In genomic region chr11:66274219-66274618, GRCh38 we compare ENCODE assay signal across 14 cellular contexts. TPM values are rescaled to one million over a fixed set of nuclear protein-coding genes. Genes with fewer than 3 reads are reported as not detected.
A peak's percentile ranks its signal among the peaks of the same experiment; 100 is the strongest.
DNase-seq lines count a peak whose midpoint lies in the region; ATAC-seq, FAIRE-seq and TF ChIP-seq lines count a peak whose summit lies in the region.
"Had no signal": no experiment of that assay in that cellular context is flagged by ENCODE, and none has a peak within 500 bp of the region (broad histone marks: within the 10 kb centered on the region; RNA-seq: fewer than 3 reads in every experiment).

No MANE protein-coding gene starts in this region.

- CTCF ChIA-PET in A549 (lab: Yijun Ruan, JAX) = no interaction called here

- H3K27me3 Mint-ChIP-seq in IgD-negative memory B cell (peaks cover 1% of the 10 kb centered on the region), neural crest cell (ENCODE audit: low read depth) (peaks cover 11% of the 10 kb centered on the region)
- no peaks in the 10 kb centered on the region for H3K27me3 Mint-ChIP-seq in central memory CD8-positive, alpha-beta T cell

- H3K9me3 ChIP-seq in A549 = no peaks in the 10 kb centered on the region
- H3K9me3 ChIP-seq: BLaER1 had no signal

- peaks cover 6% of the 10 kb centered on the region for H3K79me1 ChIP-seq in mesendoderm (ENCODE audit: low read length)

- H3K27ac Mint-ChIP-seq in IgD-negative memory B cell = peak overlapping the region in 2 of 3 donors; percentile 3 to 30
- H3K27ac Mint-ChIP-seq in central memory CD8-positive, alpha-beta T cell (ENCODE audit: low read depth) = peak overlapping the region; percentile 83
- H3K27ac Mint-ChIP-seq in neural crest cell (ENCODE audit: unreplicated experiment) = no peak overlapping the region
- H3K27ac Mint-ChIP-seq: GM23338 had no signal

- no peak overlapping the region for H3K9ac ChIP-seq in mesendoderm (ENCODE audit: low read length)
- H3K9ac ChIP-seq: BLaER1 had no signal

- no peak overlapping the region for H3K4me2 ChIP-seq in A549
- H3K4me2 ChIP-seq in mesendoderm (ENCODE audit: low read length) = no peak overlapping the region
- H3K4me2 ChIP-seq: BLaER1, GM23338 had no signal

- no peak overlapping the region for H3K27ac ChIP-seq in A549
- H3K27ac ChIP-seq in mesendoderm (ENCODE audit: low read depth, low read length) = no peak overlapping the region
- H3K27ac ChIP-seq: BLaER1, HL-60 had no signal

- H2BK5ac ChIP-seq in mesendoderm (ENCODE audit: low read length) = no peak overlapping the region

- no peak overlapping the region for H2BK120ac ChIP-seq in mesendoderm (ENCODE audit: low read depth, low read length)

- no peak for FAIRE-seq in A549 (lab: Jason Lieb, UNC)

- H3K4me3 ChIP-seq in A549 = no peak overlapping the region
- no peak overlapping the region for H3K4me3 ChIP-seq in mesendoderm (ENCODE audit: low read length)
- H3K4me3 ChIP-seq: BLaER1, GM23338 had no signal

- H3K4me1 Mint-ChIP-seq in IgD-negative memory B cell (peaks cover 0 to 14% (median 11%) of the 10 kb centered on the region in 3 donors), neural crest cell (peaks cover 16% of the 10 kb centered on the region)
- peaks cover 69% of the 10 kb centered on the region for H3K4me1 Mint-ChIP-seq in central memory CD8-positive, alpha-beta T cell

- no peak for TF ChIP-seq RAD21 in A549 (conservative IDR thresholded peaks at IDR 0.05 in 1 of 2, IDR thresholded peaks at IDR 0.05 in 1 of 2)

- intact Hi-C loops in sciatic nerve (cut with DNase I) = no loop called here

- POLR2A ChIA-PET in A549 (lab: Yijun Ruan, JAX) = no interaction called here

- H3K4ac ChIP-seq in mesendoderm (ENCODE audit: low read depth, low read length) = no peak overlapping the region

- H2BK15ac ChIP-seq in mesendoderm (replicated peaks; ENCODE audit: low read depth) = no peak overlapping the region

- no peak overlapping the region for H3K56ac ChIP-seq in mesendoderm (ENCODE audit: low read length)

- 65% methylated on average over 1 of the region's 1 CpG for WGBS in A549 (ENCODE audit: missing lambda C conversion rate)
- whole genome bisulfite sequencing in mesendoderm (ENCODE audit: extremely low coverage, insufficient coverage, low lambda C conversion rate) = no CpG with 5 or more reads among the region's 1 CpG

- no peaks in the 10 kb centered on the region for H3K9me3 Mint-ChIP-seq in IgD-negative memory B cell
- H3K9me3 Mint-ChIP-seq in central memory CD8-positive, alpha-beta T cell = no peaks in the 10 kb centered on the region
- no peaks in the 10 kb centered on the region for H3K9me3 Mint-ChIP-seq in neural crest cell
- H3K9me3 Mint-ChIP-seq: GM23338 had no signal

- TF ChIP-seq EP300 in A549 (IDR thresholded peaks at IDR 0.05) = no peak

- no peak overlapping the region for H3K4me3 Mint-ChIP-seq in IgD-negative memory B cell
- peak overlapping the region; percentile 62 for H3K4me3 Mint-ChIP-seq in central memory CD8-positive, alpha-beta T cell
- H3K4me3 Mint-ChIP-seq in neural crest cell = peak overlapping the region; percentile 59
- H3K4me3 Mint-ChIP-seq: GM23338 had no signal

- H4K8ac ChIP-seq in mesendoderm (ENCODE audit: low read depth, low read length) = no peak overlapping the region

- no peak for TF ChIP-seq CTCF in A549 (IDR thresholded peaks at IDR 0.05)
- TF ChIP-seq CTCF in neural crest cell (conservative IDR thresholded peaks at IDR 0.05) = no peak

- no peaks in the 10 kb centered on the region for H3K27me3 ChIP-seq in mesendoderm (ENCODE audit: insufficient read depth, low read length, poor library complexity)
- H3K27me3 ChIP-seq: BLaER1 had no signal

- H2AK5ac ChIP-seq in mesendoderm (ENCODE audit: low read length) = no peak overlapping the region

- H3K4me1 ChIP-seq in A549 = peaks cover 16% of the 10 kb centered on the region
- no peaks in the 10 kb centered on the region for H3K4me1 ChIP-seq in mesendoderm (ENCODE audit: control insufficient read depth, low read depth, low read length)

- H3K36me3 Mint-ChIP-seq in IgD-negative memory B cell = peaks cover 5% of the 10 kb centered on the region
- H3K36me3 Mint-ChIP-seq in central memory CD8-positive, alpha-beta T cell (ENCODE audit: insufficient read depth) = peaks cover 48% of the 10 kb centered on the region
- H3K36me3 Mint-ChIP-seq in neural crest cell (ENCODE audit: low read depth) = peaks cover 5% of the 10 kb centered on the region

- ATAC-seq in A549 = no peak
- no peak for ATAC-seq in central memory CD8-positive, alpha-beta T cell (replicated peaks; ENCODE audit: extremely low read depth, poor library complexity, severe bottlenecking)
- ATAC-seq in sciatic nerve = no peak
- ATAC-seq: GM23338 had no signal

- H4K5ac ChIP-seq in mesendoderm (ENCODE audit: low read length) = no peak overlapping the region

- H3K23ac ChIP-seq in mesendoderm (ENCODE audit: low read length) = no peak overlapping the region

- peaks cover 13% of the 10 kb centered on the region for H3K36me3 ChIP-seq in mesendoderm (ENCODE audit: control insufficient read depth, insufficient read depth, low read length)

- no peak for TF ChIP-seq POLR2A in A549 (IDR thresholded peaks at IDR 0.05; ENCODE audit: low read length)

- peaks cover 6% of the 10 kb centered on the region for H3K79me2 ChIP-seq in mesendoderm (ENCODE audit: control insufficient read depth, insufficient read depth, low read length)

- DNase-seq in A549 (ENCODE audit: low read depth in 1 of 2, low spot score in 1 of 2) = no peak
- no peak for DNase-seq in central memory CD8-positive, alpha-beta T cell (ENCODE audit: low spot score in 2 of 2)
- DNase-seq in neural crest cell (ENCODE audit: low read depth, low spot score) = no peak
- DNase-seq in mesendoderm = no peak
- DNase-seq in sciatic nerve (ENCODE audit: low spot score) = no peak
- DNase-seq in NCI-H774 (lab: John Stamatoyannopoulos, UW) = no peak
- DNase-seq: AML-193, H7, IMR-90 had no signal

- H3K18ac ChIP-seq in mesendoderm (ENCODE audit: low read length) = no peak overlapping the region

TF ChIP-seq in A549, 52 proteins besides CTCF, POLR2A, EP300 and RAD21:
- TF ChIP-seq NR3C1 (IDR thresholded peaks at IDR 0.05) = no peak
- TF ChIP-seq ZNF302 (CRISPR knock-in tag; IDR thresholded peaks at IDR 0.05) = no peak
- TF ChIP-seq ZFP36 (IDR thresholded peaks at IDR 0.05; ENCODE audit: borderline replicate concordance, partially characterized antibody) = peak; percentile 17
- TF ChIP-seq JUNB (IDR thresholded peaks at IDR 0.05) = no peak

RNA-seq across cellular contexts. Expression of gene CNIH2, which starts 3.8 kb away (rescaled TPM):
- polyA plus RNA-seq in A549 (2011; rRNA removed) (0.95 and 0.98 TPM in 2 replicates), A549 (2017; fragmentation: RNase III; extraction: RNeasy Plus Mini Kit Qiagen cat#74134 plus additional on column Dnase treatment) (1.1 to 1.5 TPM (median 1.3 TPM) in 3 replicates), IgD-negative memory B cell (not detected)
- 2.2 and 2.3 TPM in 2 replicates for polyA plus RNA-seq in A549 (2012; cell fraction: cytosol; rRNA removed)
- 3.6 and 4.4 TPM in 2 replicates for polyA plus RNA-seq in A549 (2012; cell fraction: nucleus; rRNA removed)
- polyA minus RNA-seq in A549 (2011; rRNA and poly(A)+ RNA removed) = 0.34 TPM in 1 of 2 replicates, not detected in the other
- total RNA-seq in neural crest cell (44.6 and 46.0 TPM in 2 replicates), sciatic nerve (1.3 TPM)
- polyA plus RNA-seq in mesendoderm (2013, experiment 1 of 2) = 7.9 TPM
- 7.0 TPM for polyA plus RNA-seq in mesendoderm (2013, experiment 2 of 2)

RNA-seq across cellular contexts. Expression of gene RAB1B, which starts 5.8 kb away (rescaled TPM):
- polyA plus RNA-seq in A549 (2011; rRNA removed) (87.8 and 104 TPM in 2 replicates), A549 (2017; fragmentation: RNase III; extraction: RNeasy Plus Mini Kit Qiagen cat#74134 plus additional on column Dnase treatment) (141 to 149 TPM (median 147 TPM) in 3 replicates), IgD-negative memory B cell (14.8 TPM)
- polyA plus RNA-seq in A549 (2012; cell fraction: cytosol; rRNA removed) = 156 and 206 TPM in 2 replicates
- polyA plus RNA-seq in A549 (2012; cell fraction: nucleus; rRNA removed) = 141 and 147 TPM in 2 replicates
- 147 and 157 TPM in 2 replicates for polyA minus RNA-seq in A549 (2011; rRNA and poly(A)+ RNA removed)
- total RNA-seq in neural crest cell (114 and 116 TPM in 2 replicates), sciatic nerve (112 TPM)
- 110 TPM for polyA plus RNA-seq in mesendoderm (2013, experiment 1 of 2)
- 109 TPM for polyA plus RNA-seq in mesendoderm (2013, experiment 2 of 2)

RNA-seq across cellular contexts. Expression of gene YIF1A, which starts 14.7 kb away (rescaled TPM):
- polyA plus RNA-seq in A549 (2011; rRNA removed) = 99.7 and 132 TPM in 2 replicates
- 206 and 244 TPM in 2 replicates for polyA plus RNA-seq in A549 (2012; cell fraction: cytosol; rRNA removed)
- polyA plus RNA-seq in A549 (2012; cell fraction: nucleus; rRNA removed) = 215 and 261 TPM in 2 replicates
- 79.7 to 91.3 TPM (median 82.0 TPM) in 3 replicates for polyA plus RNA-seq in A549 (2017; fragmentation: RNase III; extraction: RNeasy Plus Mini Kit Qiagen cat#74134 plus additional on column Dnase treatment)
- polyA minus RNA-seq in A549 (2011; rRNA and poly(A)+ RNA removed) = 167 and 194 TPM in 2 replicates
- polyA plus RNA-seq in IgD-negative memory B cell = 72.5 TPM
- total RNA-seq in neural crest cell = 59.4 and 60.9 TPM in 2 replicates
- polyA plus RNA-seq in mesendoderm (2013, experiment 1 of 2) = 142 TPM
- polyA plus RNA-seq in mesendoderm (2013, experiment 2 of 2) = 138 TPM
- total RNA-seq in sciatic nerve = 61.1 TPM

RNA-seq across cellular contexts. Expression of gene KLC2, which starts 16.7 kb away (rescaled TPM):
- polyA plus RNA-seq in A549 (2011; rRNA removed) (13.7 and 13.8 TPM in 2 replicates), A549 (2017; fragmentation: RNase III; extraction: RNeasy Plus Mini Kit Qiagen cat#74134 plus additional on column Dnase treatment) (35.1 to 35.8 TPM (median 35.2 TPM) in 3 replicates), IgD-negative memory B cell (13.6 TPM)
- 26.6 and 33.5 TPM in 2 replicates for polyA plus RNA-seq in A549 (2012; cell fraction: cytosol; rRNA removed)
- polyA plus RNA-seq in A549 (2012; cell fraction: nucleus; rRNA removed) = 62.6 and 79.2 TPM in 2 replicates
- polyA minus RNA-seq in A549 (2011; rRNA and poly(A)+ RNA removed) = 23.2 and 30.5 TPM in 2 replicates
- total RNA-seq in neural crest cell (64.5 and 70.8 TPM in 2 replicates), sciatic nerve (24.6 TPM)
- polyA plus RNA-seq in mesendoderm (2013, experiment 1 of 2) = 24.9 TPM
- 23.1 TPM for polyA plus RNA-seq in mesendoderm (2013, experiment 2 of 2)

RNA-seq across cellular contexts. Expression of gene TMEM151A, which starts 17.5 kb away (rescaled TPM):
- polyA plus RNA-seq in A549 (2011; rRNA removed) (0.44 and 0.62 TPM in 2 replicates), A549 (2017; fragmentation: RNase III; extraction: RNeasy Plus Mini Kit Qiagen cat#74134 plus additional on column Dnase treatment) (1.3 to 1.8 TPM (median 1.6 TPM) in 3 replicates), IgD-negative memory B cell (not detected)
- polyA plus RNA-seq in A549 (2012; cell fraction: cytosol; rRNA removed) = 0.91 and 1.8 TPM in 2 replicates
- polyA plus RNA-seq in A549 (2012; cell fraction: nucleus; rRNA removed) = 1.8 and 2.3 TPM in 2 replicates
- 0.79 and 0.92 TPM in 2 replicates for polyA minus RNA-seq in A549 (2011; rRNA and poly(A)+ RNA removed)
- total RNA-seq in neural crest cell (0.57 and 1.0 TPM in 2 replicates), sciatic nerve (0.31 TPM)
- 0.27 TPM for polyA plus RNA-seq in mesendoderm (2013, experiment 1 of 2)
- polyA plus RNA-seq in mesendoderm (2013, experiment 2 of 2) = 0.21 TPM
- total RNA-seq: Daoy, IMR-90 had no signal

Comparison
In these comparisons a context has a peak if more than half of its experiments do, and no peak if none do; other contexts are left out.
1. H3K4me3 Mint-ChIP-seq: peak in central memory CD8-positive, alpha-beta T cell (single experiment) and neural crest cell (single experiment); none in IgD-negative memory B cell (0 of 4).
2. RNA of gene CNIH2, which starts 3.8 kb away (total RNA-seq): 44.6 to 46.0 TPM in neural crest cell; 1.3 TPM in sciatic nerve (single experiment); every median in the first group is over 10 times any median in the second.